Comparison of ENCODE assay signal across 23 cellular contexts in genomic region chr12:83468988-83469908, GRCh38.
DNase-seq lines count a peak whose midpoint lies in the region; ATAC-seq, FAIRE-seq and TF ChIP-seq lines count a peak whose summit lies in the region.
"Had no signal": no experiment of that assay in that cellular context is flagged by ENCODE, and none has a peak within 500 bp of the region (broad histone marks: within the 10 kb centered on the region; RNA-seq: fewer than 3 reads in every experiment).

No MANE protein-coding gene starts in this region.

- BruUV-seq in GM12878 (replicated peaks; lab: Mats Ljungman, UMichigan) = no TSS peak

- no peaks in the 10 kb centered on the region for H4K20me1 ChIP-seq in GM23248 (ENCODE audit: insufficient read depth)
- H4K20me1 ChIP-seq in SK-N-SH (ENCODE audit: insufficient read depth) = no peaks in the 10 kb centered on the region
- no peaks in the 10 kb centered on the region for H4K20me1 ChIP-seq in GM12878 (ENCODE audit: control insufficient read depth, insufficient read depth)
- H4K20me1 ChIP-seq in neural cell (ENCODE audit: insufficient read depth) = no peaks in the 10 kb centered on the region
- H4K20me1 ChIP-seq: BLaER1 had no signal

- no peak for TF ChIP-seq POLR2A in GM12878 (IDR thresholded peaks at IDR 0.05; ENCODE audit: low read depth, low read length)

- SMC1A ChIA-PET in GM12878 (lab: Charles Lee; ENCODE audit: uncharacterized antibody, unreplicated experiment) = no interaction called here

- in situ Hi-C loops in GM23248 (cut with MboI) (no loop called here), GM12878 (cut with MboI) (no loop called here)

- no peaks in the 10 kb centered on the region for H3K9me2 ChIP-seq in GM23248 (ENCODE audit: insufficient read depth)
- H3K9me2 ChIP-seq in SK-N-SH = no peaks in the 10 kb centered on the region
- H3K9me2 ChIP-seq in neural cell (ENCODE audit: insufficient read depth, low read length) = no peaks in the 10 kb centered on the region

- no peaks in the 10 kb centered on the region for H3F3A ChIP-seq in GM23248 (ENCODE audit: insufficient read depth)
- no peaks in the 10 kb centered on the region for H3F3A ChIP-seq in SK-N-SH (replicated peaks; ENCODE audit: insufficient read depth)
- H3F3A ChIP-seq in neural cell (ENCODE audit: insufficient read depth, low read length, poor library complexity, severe bottlenecking) = peaks cover 4% of the 10 kb centered on the region

- POLR2A ChIA-PET in SK-N-SH (lab: Yijun Ruan, JAX) (no interaction called here), GM12878 (lab: Charles Lee) (no interaction called here)

- no peaks in the 10 kb centered on the region for H3K9me3 ChIP-seq in GM23248 (ENCODE audit: low read depth)
- 0 out of 2 replicates have a peak, but pooled peaks cover 4% of the 10 kb centered on the region for H3K9me3 ChIP-seq in SK-N-SH
- H3K9me3 ChIP-seq in GM12878 (replicated peaks; ENCODE audit: control insufficient read depth, insufficient read depth, low read length) = no peaks in the 10 kb centered on the region
- H3K9me3 ChIP-seq in neural cell (ENCODE audit: low read length) = no peaks in the 10 kb centered on the region
- H3K9me3 ChIP-seq: BLaER1 had no signal

- no peak overlapping the region for H3K9ac ChIP-seq in GM23248
- H3K9ac ChIP-seq in SK-N-SH = no peak overlapping the region
- no peak overlapping the region for H3K9ac ChIP-seq in GM12878 (ENCODE audit: control insufficient read depth, insufficient read depth, low read length)
- peak overlapping the region; percentile 21 for H3K9ac ChIP-seq in neural cell (ENCODE audit: low read length)
- H3K9ac ChIP-seq: BLaER1 had no signal

- H3K27ac ChIP-seq in GM23248 (no peak overlapping the region), SK-N-SH (ENCODE audit: low read depth in 2 of 2, low read length in 1 of 2) (no peak overlapping the region), GM12878 (ENCODE audit: control insufficient read depth, insufficient read depth) (no peak overlapping the region), neural cell (ENCODE audit: low read length) (peak overlapping the region; percentile 61)
- H3K27ac ChIP-seq: BLaER1 had no signal

- RAD21 ChIA-PET in GM12878 (lab: Charles Lee; ENCODE audit: unreplicated experiment) = no interaction called here

- H3K4me3 ChIP-seq in GM23248 (no peak overlapping the region), SK-N-SH (ENCODE audit: low read depth in 2 of 2, low read length in 1 of 2) (no peak overlapping the region), GM12878 (no peak overlapping the region), neural cell (ENCODE audit: low read length) (peak overlapping the region; percentile 28)
- H3K4me3 ChIP-seq: BLaER1, K562 had no signal

- TF ChIP-seq EP300 in SK-N-SH (IDR thresholded peaks at IDR 0.05; ENCODE audit: borderline replicate concordance in 1 of 2, low read depth in 1 of 2, low read length in 1 of 2) (no peak), GM12878 (IDR thresholded peaks at IDR 0.05; ENCODE audit: borderline replicate concordance in 1 of 2, control insufficient read depth in 1 of 2, low read depth in 2 of 2, low read length in 2 of 2) (no peak), neural cell (conservative IDR thresholded peaks at IDR 0.05; ENCODE audit: poor library complexity, severe bottlenecking) (peak; percentile 92)

- H3K4me2 ChIP-seq in GM23248 (ENCODE audit: unreplicated experiment) = no peak overlapping the region
- no peak overlapping the region for H3K4me2 ChIP-seq in SK-N-SH
- H3K4me2 ChIP-seq in GM12878 (ENCODE audit: control insufficient read depth, insufficient read depth) = no peak overlapping the region
- H3K4me2 ChIP-seq in neural cell (ENCODE audit: low read length) = peak overlapping the region; percentile 11
- H3K4me2 ChIP-seq: BLaER1 had no signal

- 56 to 62% methylated on average over 5 of the region's 5 CpGs for WGBS in GM23248 (ENCODE audit: low coverage in 1 of 2, low lambda C conversion rate in 2 of 2, missing lambda C conversion rate in 2 of 2), 2 experiments
- 75% methylated on average over 5 of the region's 5 CpGs for WGBS in SK-N-SH (ENCODE audit: low lambda C conversion rate)
- WGBS in GM12878 (ENCODE audit: insufficient coverage, insufficient replicate concordance, low lambda C conversion rate, missing lambda C conversion rate) = 48% methylated on average over 5 of the region's 5 CpGs

- H3K4me1 ChIP-seq in GM23248 (ENCODE audit: insufficient read depth) (no peaks in the 10 kb centered on the region), SK-N-SH (ENCODE audit: control insufficient read depth in 1 of 2, insufficient read depth in 2 of 2, low read depth in 1 of 2, low read length in 1 of 2) (no peaks in the 10 kb centered on the region; a peak in 1 of 4 replicates), GM12878 (ENCODE audit: control insufficient read depth, insufficient read depth, low read length) (no peaks in the 10 kb centered on the region)
- H3K4me1 ChIP-seq: BLaER1 had no signal

- intact Hi-C loops in GM12878 (cut with micrococcal nuclease; ENCODE audit: unreplicated experiment) = no loop called here

- CTCF ChIA-PET in SK-N-SH (lab: Yijun Ruan, JAX) (no interaction called here), GM12878 (lab: Yijun Ruan, JAX) (interaction anchor here (0.9 kb wide), 1 partner anchor 151 kb away, joined by 3 read pairs; no protein-coding TSS in a partner anchor)

- no peaks in the 10 kb centered on the region for H3K36me3 ChIP-seq in GM23248 (ENCODE audit: low read depth)
- no peaks in the 10 kb centered on the region for H3K36me3 ChIP-seq in SK-N-SH (replicated peaks in 1 of 2; ENCODE audit: control insufficient read depth in 1 of 2, insufficient read depth in 2 of 2, low read length in 1 of 2)
- no peaks in the 10 kb centered on the region for H3K36me3 ChIP-seq in GM12878 (ENCODE audit: control insufficient read depth in 2 of 2, insufficient read depth in 2 of 2, low read length in 1 of 2)
- H3K36me3 ChIP-seq in neural cell (ENCODE audit: insufficient read depth, low read length) = no peaks in the 10 kb centered on the region
- H3K36me3 ChIP-seq: BLaER1 had no signal

- DNase-seq in GM23248 (peak; percentile 1), SK-N-SH (no peak), GM12878 (ENCODE audit: low read depth, low spot score) (no peak), NCI-H774 (lab: John Stamatoyannopoulos, UW) (no peak)
- DNase-seq: CD4-positive, CD25-positive, alpha-beta regulatory T cell; DMS153; DND-41; NCI-H1092; NCI-H1417 treated with DMSO at 0.1 percent for 48 hours; NCI-H1694 treated with DMSO at 0.1 percent for 48 hours; NCI-H2081; NCI-H2227 treated with DMSO at 0.1 percent for 48 hours; NCI-H510A; SW 1271 had no signal

- peak; percentile 31; the same call in 1 of the 3 replicates for ATAC-seq in GM12878
- ATAC-seq in HG02870 (IDR thresholded peaks at IDR 0.05; ENCODE audit: unreplicated experiment) = no peak
- no peak for ATAC-seq in HG02970 (IDR thresholded peaks at IDR 0.05; ENCODE audit: low FRiP score, unreplicated experiment)
- ATAC-seq: HCT116, K562 had no signal

- H3K27me3 ChIP-seq in GM23248 (replicated peaks; ENCODE audit: insufficient read depth) (no peaks in the 10 kb centered on the region), SK-N-SH (ENCODE audit: insufficient read depth) (no peaks in the 10 kb centered on the region), GM12878 (replicated peaks in 1 of 2; ENCODE audit: control insufficient read depth in 2 of 2, insufficient read depth in 2 of 2, low read length in 1 of 2) (no peaks in the 10 kb centered on the region), neural cell (ENCODE audit: insufficient read depth, low read depth, low read length) (no peaks in the 10 kb centered on the region)
- H3K27me3 ChIP-seq: BLaER1 had no signal

- no peak for FAIRE-seq in GM12878 (lab: Jason Lieb, UNC)
- FAIRE-seq: A204.1, GM19239, HTR-8/SVneo, K562 had no signal

- H2AFZ ChIP-seq in GM23248 (no peak overlapping the region), SK-N-SH (ENCODE audit: low read depth) (no peak overlapping the region), GM12878 (ENCODE audit: control insufficient read depth, low read depth, low read length) (no peak overlapping the region), neural cell (ENCODE audit: low read depth, low read length) (no peak overlapping the region)

- TF ChIP-seq RAD21 in SK-N-SH (IDR thresholded peaks at IDR 0.05; ENCODE audit: low read length) = no peak
- no peak for TF ChIP-seq RAD21 in GM12878 (IDR thresholded peaks at IDR 0.05; ENCODE audit: insufficient read depth, low read depth, low read length)
- peak; percentile 10 for TF ChIP-seq RAD21 in neural cell (conservative IDR thresholded peaks at IDR 0.05)

- no peak for TF ChIP-seq CTCF in SK-N-SH (IDR thresholded peaks at IDR 0.05)
- TF ChIP-seq CTCF in GM12878 (IDR thresholded peaks at IDR 0.05 in 2 of 3, conservative IDR thresholded peaks at IDR 0.05 in 1 of 3; ENCODE audit: control insufficient read depth in 2 of 3, extremely low read depth in 1 of 3, insufficient read depth in 1 of 3, low read depth in 3 of 3, low read length in 3 of 3) = no peak
- no peak for TF ChIP-seq CTCF in neural cell (IDR thresholded peaks at IDR 0.05; ENCODE audit: poor library complexity, severe bottlenecking)

- no peaks in the 10 kb centered on the region for H3K79me2 ChIP-seq in GM23248 (ENCODE audit: insufficient read depth)
- no peaks in the 10 kb centered on the region for H3K79me2 ChIP-seq in SK-N-SH (ENCODE audit: insufficient read depth)
- no peaks in the 10 kb centered on the region for H3K79me2 ChIP-seq in GM12878 (ENCODE audit: control insufficient read depth, insufficient read depth, low read length)
- H3K79me2 ChIP-seq in neural cell (replicated peaks; ENCODE audit: insufficient read depth, low read length) = no peaks in the 10 kb centered on the region

TF ChIP-seq in SK-N-SH, 30 proteins besides CTCF, POLR2A, EP300 and RAD21:
- no peak for TF ChIP-seq MEF2A (IDR thresholded peaks at IDR 0.05; ENCODE audit: borderline replicate concordance, low read depth)
- TF ChIP-seq NFIC (IDR thresholded peaks at IDR 0.05; ENCODE audit: borderline replicate concordance) = 0 out of 2 replicates have a peak, but pooled peaks have one; percentile 6

TF ChIP-seq in GM12878, 131 proteins besides CTCF, POLR2A, EP300 and RAD21 (continues in another document):
- no peak for TF ChIP-seq POLR2AphosphoS5 (IDR thresholded peaks at IDR 0.05; ENCODE audit: low read length)
- no peak for TF ChIP-seq FOXK2 (IDR thresholded peaks at IDR 0.05)
- TF ChIP-seq SIX5 (IDR thresholded peaks at IDR 0.05; ENCODE audit: low read depth, low read length, severe bottlenecking) = no peak
- TF ChIP-seq BRCA1 (IDR thresholded peaks at IDR 0.05; ENCODE audit: low read depth, low read length) = no peak
- TF ChIP-seq SREBF2 (IDR thresholded peaks at IDR 0.05; ENCODE audit: low read length) = no peak
- TF ChIP-seq RBBP5 (conservative IDR thresholded peaks at IDR 0.05) = no peak

TF ChIP-seq in neural cell, 6 proteins besides CTCF, POLR2A, EP300 and RAD21 (continues in another document):
- TF ChIP-seq POLR2AphosphoS5 (IDR thresholded peaks at IDR 0.05) = peak; percentile 70
- no peak for TF ChIP-seq SMC3 (conservative IDR thresholded peaks at IDR 0.05; ENCODE audit: poor library complexity)
